17 cellular contexts compared by ENCODE assay signal in genomic region chr7:55588976-55589604, GRCh38.
"Had no signal": no experiment of that assay in that cellular context is flagged by ENCODE, and none has a peak within 500 bp of the region (broad histone marks: within the 10 kb centered on the region; RNA-seq: fewer than 3 reads in every experiment).

No MANE protein-coding gene starts in this region.

- H3K9me3 ChIP-seq: adrenal gland, ovary, psoas muscle, testis, upper lobe of left lung had no signal

- ATAC-seq: activated CD8-positive, alpha-beta T cell treated with anti-CD3 and anti-CD28 coated beads for 36 hours; effector memory CD8-positive, alpha-beta T cell; left ventricle myocardium superior; psoas muscle; right cardiac atrium had no signal

- H3K4me3 ChIP-seq: adrenal gland, neural progenitor cell, ovary, psoas muscle, skin epidermis, testis, upper lobe of left lung had no signal

- H3K36me3 ChIP-seq: adrenal gland, neural progenitor cell, ovary, upper lobe of left lung had no signal

- DNase-seq: activated CD8-positive, alpha-beta T cell treated with anti-CD3 and anti-CD28 coated beads for 36 hours; activated effector memory CD4-positive, alpha-beta T cell treated with anti-CD3 and anti-CD28 coated beads, Interleukin-2, amount 50 U/mL, for 16 hours; activated naive CD4-positive, alpha-beta T cell treated with anti-CD3 and anti-CD28 coated beads, Interleukin-2, amount 50 U/mL, for 16 hours; activated T-cell treated with anti-CD3 and anti-CD28 coated beads, Interleukin-2, amount 50 U/mL, for 24 hours; adrenal gland; dermis blood vessel endothelial cell; effector memory CD8-positive, alpha-beta T cell; immature natural killer cell; left ventricle myocardium superior; ovary; psoas muscle; right cardiac atrium; stimulated activated CD4-positive, alpha-beta T cell treated with anti-CD3 and anti-CD28 coated beads, Interleukin-2, amount 100 ng/mL, for 48 hours; testis had no signal

- H3K4me1 ChIP-seq: neural progenitor cell, testis had no signal

- H3K9me3 Mint-ChIP-seq: activated CD8-positive, alpha-beta T cell treated with anti-CD3 and anti-CD28 coated beads for 36 hours; activated T-cell treated with anti-CD3 and anti-CD28 coated beads, Interleukin-2, amount 50 U/mL, for 24 hours; effector memory CD8-positive, alpha-beta T cell; immature natural killer cell; neural progenitor cell had no signal

- H3K4me3 Mint-ChIP-seq: activated CD8-positive, alpha-beta T cell treated with anti-CD3 and anti-CD28 coated beads for 36 hours; activated T-cell treated with anti-CD3 and anti-CD28 coated beads, Interleukin-2, amount 50 U/mL, for 24 hours; effector memory CD8-positive, alpha-beta T cell; immature natural killer cell; neural progenitor cell had no signal

- H2AFZ ChIP-seq: neural progenitor cell had no signal

- H3K27me3 ChIP-seq: adrenal gland, neural progenitor cell, ovary, testis, upper lobe of left lung had no signal

- H3K27ac ChIP-seq: adrenal gland, neural progenitor cell, ovary, psoas muscle, skin epidermis, testis, upper lobe of left lung had no signal

- H3K4me1 Mint-ChIP-seq: immature natural killer cell, neural progenitor cell had no signal

- H3K4me2 ChIP-seq: neural progenitor cell had no signal

- H3K27ac Mint-ChIP-seq: activated CD8-positive, alpha-beta T cell treated with anti-CD3 and anti-CD28 coated beads for 36 hours; activated T-cell treated with anti-CD3 and anti-CD28 coated beads, Interleukin-2, amount 50 U/mL, for 24 hours; neural progenitor cell had no signal

- H3K9ac ChIP-seq: neural progenitor cell had no signal

- H3K36me3 Mint-ChIP-seq: immature natural killer cell, neural progenitor cell had no signal
